Comparison of ENCODE assay signal across 1 cellular context in genomic region chr19:55460670-55461258, GRCh38.
TF ChIP-seq lines count a peak whose summit lies in the region.

No MANE protein-coding gene starts in this region.

TF ChIP-seq in endothelial cell of umbilical vein, 7 proteins besides CTCF, POLR2A, EP300 and RAD21:
- TF ChIP-seq MAX (IDR thresholded peaks at IDR 0.05; ENCODE audit: insufficient read depth, insufficient read length) (no peak), JUN (IDR thresholded peaks at IDR 0.05; ENCODE audit: borderline replicate concordance, insufficient read depth, insufficient read length, low read depth) (no peak), MYC (IDR thresholded peaks at IDR 0.05; ENCODE audit: low read depth, low read length) (no peak), POLR2AphosphoS5 (IDR thresholded peaks at IDR 0.05; ENCODE audit: insufficient read depth, low read depth, low read length) (no peak), GATA2 (IDR thresholded peaks at IDR 0.05; ENCODE audit: insufficient read depth, insufficient read length, low read depth, low read length) (no peak), EZH2 (IDR thresholded peaks at IDR 0.05; ENCODE audit: borderline replicate concordance, low read depth, low read length, severe bottlenecking) (no peak), FOS (IDR thresholded peaks at IDR 0.05; ENCODE audit: borderline replicate concordance, insufficient read depth, low read length) (no peak)
TF ChIP-seq in endothelial cell of umbilical vein: peak in this region for 0.
